Comparison of ENCODE assay signal across 34 cellular contexts in genomic region chr7:50834679-50835078, GRCh38.
"Had no signal": no experiment of that assay in that cellular context is flagged by ENCODE, and none has a peak within 500 bp of the region (broad histone marks: within the 10 kb centered on the region; RNA-seq: fewer than 3 reads in every experiment).

No MANE protein-coding gene starts in this region.

- H3K4me2 ChIP-seq: hepatocyte had no signal

- H3K9me3 Mint-ChIP-seq: activated naive CD4-positive, alpha-beta T cell treated with anti-CD3 and anti-CD28 coated beads, Interleukin-2, amount 50 U/mL, for 24 hours; activated naive CD8-positive, alpha-beta T cell treated with anti-CD3 and anti-CD28 coated beads, Interleukin-2, amount 50 U/mL, for 24 hours; activated T-cell treated with anti-CD3 and anti-CD28 coated beads, Interleukin-2, amount 50 U/mL, for 4 hours; activated T-helper 17 cell treated with anti-CD3 and anti-CD28 coated beads, Interleukin-2, amount 50 U/mL, for 72 hours; central memory CD8-positive, alpha-beta T cell; effector memory CD8-positive, alpha-beta T cell; neural crest cell; T-cell had no signal

- H3K4me3 Mint-ChIP-seq: activated naive CD4-positive, alpha-beta T cell treated with anti-CD3 and anti-CD28 coated beads, Interleukin-2, amount 50 U/mL, for 24 hours; activated naive CD8-positive, alpha-beta T cell treated with anti-CD3 and anti-CD28 coated beads, Interleukin-2, amount 50 U/mL, for 24 hours; activated T-cell treated with anti-CD3 and anti-CD28 coated beads, Interleukin-2, amount 50 U/mL, for 4 hours; activated T-helper 17 cell treated with anti-CD3 and anti-CD28 coated beads, Interleukin-2, amount 50 U/mL, for 72 hours; central memory CD8-positive, alpha-beta T cell; effector memory CD8-positive, alpha-beta T cell; mesothelial cell of epicardium; naive thymus-derived CD4-positive, alpha-beta T cell; neural crest cell; stimulated activated memory B cell treated with anti-CD40 and anti-IgM and Interleukin-4, amounts not matched to agents 10 μg/mL and 1 μg/mL and 100 μg/mL, for 72 hours; T-cell had no signal

- H3K36me3 Mint-ChIP-seq: activated naive CD4-positive, alpha-beta T cell treated with anti-CD3 and anti-CD28 coated beads, Interleukin-2, amount 50 U/mL, for 24 hours; mesothelial cell of epicardium; stimulated activated memory B cell treated with anti-CD40 and anti-IgM and Interleukin-4, amounts not matched to agents 10 μg/mL and 1 μg/mL and 100 μg/mL, for 72 hours; T-cell had no signal

- H3K36me3 ChIP-seq: breast epithelium, gastrocnemius medialis, pancreas, sigmoid colon, stomach, thyroid gland, upper lobe of left lung had no signal

- H2AFZ ChIP-seq: hepatocyte had no signal

- H3K79me2 ChIP-seq: hepatocyte had no signal

- H3K4me1 ChIP-seq: breast epithelium, pancreas, sigmoid colon, stomach, thyroid gland, upper lobe of left lung had no signal

- H3K9me3 ChIP-seq: breast epithelium, gastrocnemius medialis, pancreas, psoas muscle, sigmoid colon, stomach, thyroid gland, upper lobe of left lung had no signal

- H3K4me1 Mint-ChIP-seq: activated naive CD4-positive, alpha-beta T cell treated with anti-CD3 and anti-CD28 coated beads, Interleukin-2, amount 50 U/mL, for 24 hours; central memory CD8-positive, alpha-beta T cell; mesothelial cell of epicardium; stimulated activated memory B cell treated with anti-CD40 and anti-IgM and Interleukin-4, amounts not matched to agents 10 μg/mL and 1 μg/mL and 100 μg/mL, for 72 hours had no signal

- DNase-seq: activated CD4-positive, alpha-beta T cell treated with anti-CD3 and anti-CD28 coated beads for 4 hours; activated CD4-positive, alpha-beta T cell treated with anti-CD3 and anti-CD28 coated beads, Interleukin-2, amount 50 U/mL, for 4 hours; activated CD4-positive, CD25-positive, alpha-beta regulatory T cell; activated CD8-positive, alpha-beta memory T cell treated with anti-CD3 and anti-CD28 coated beads, Interleukin-2, amount 50 U/mL, for 48 hours; activated gamma-delta T cell treated with Interleukin-2 at 50 U/mL for 16 hours; activated naive CD8-positive, alpha-beta T cell treated with anti-CD3 and anti-CD28 coated beads, Interleukin-2, amount 50 U/mL, for 24 hours; activated T-cell treated with anti-CD3 and anti-CD28 coated beads, Interleukin-2, amount 50 U/mL, for 4 hours; effector memory CD8-positive, alpha-beta T cell; erythroblast; gastrocnemius medialis; kidney; left colon; naive thymus-derived CD4-positive, alpha-beta T cell; nucleus accumbens; pancreas; psoas muscle; sigmoid colon; small intestine; stimulated activated CD4-positive, alpha-beta T cell treated with anti-CD3 and anti-CD28 coated beads, Interleukin-4, amount 100 ng/mL, for 4 hours; stimulated activated CD8-positive, alpha-beta memory T cell treated with anti-CD3 and anti-CD28 coated beads, Interleukin-4, amount 100 ng/mL, for 48 hours; stomach; T-cell; thyroid gland; upper lobe of left lung had no signal

- H3K27ac ChIP-seq: breast epithelium, coronary artery, gastrocnemius medialis, pancreas, psoas muscle, sigmoid colon, stomach, thyroid gland, upper lobe of left lung had no signal

- ATAC-seq: activated naive CD8-positive, alpha-beta T cell treated with anti-CD3 and anti-CD28 coated beads, Interleukin-2, amount 50 U/mL, for 24 hours; activated T-cell treated with anti-CD3 and anti-CD28 coated beads, Interleukin-2, amount 50 U/mL, for 4 hours; activated T-helper 17 cell treated with anti-CD3 and anti-CD28 coated beads, Interleukin-2, amount 50 U/mL, for 72 hours; effector memory CD8-positive, alpha-beta T cell; gastrocnemius medialis; left colon; naive thymus-derived CD4-positive, alpha-beta T cell; pancreas; psoas muscle; stimulated activated memory B cell treated with anti-CD40 and anti-IgM and Interleukin-4, amounts not matched to agents 10 μg/mL and 1 μg/mL and 100 μg/mL, for 72 hours; T-cell had no signal

- H3K27me3 ChIP-seq: breast epithelium, gastrocnemius medialis, hepatocyte, pancreas, sigmoid colon, stomach, thyroid gland, upper lobe of left lung had no signal

- FAIRE-seq: kidney, pancreas, small intestine had no signal

- H3K4me3 ChIP-seq: breast epithelium, coronary artery, dorsolateral prefrontal cortex, gastrocnemius medialis, hepatocyte, pancreas, psoas muscle, sigmoid colon, stomach, thyroid gland, upper lobe of left lung had no signal

- H3K27ac Mint-ChIP-seq: activated naive CD4-positive, alpha-beta T cell treated with anti-CD3 and anti-CD28 coated beads, Interleukin-2, amount 50 U/mL, for 24 hours; activated naive CD8-positive, alpha-beta T cell treated with anti-CD3 and anti-CD28 coated beads, Interleukin-2, amount 50 U/mL, for 24 hours; activated T-helper 17 cell treated with anti-CD3 and anti-CD28 coated beads, Interleukin-2, amount 50 U/mL, for 72 hours; effector memory CD8-positive, alpha-beta T cell; mesothelial cell of epicardium; naive thymus-derived CD4-positive, alpha-beta T cell; stimulated activated memory B cell treated with anti-CD40 and anti-IgM and Interleukin-4, amounts not matched to agents 10 μg/mL and 1 μg/mL and 100 μg/mL, for 72 hours; T-cell had no signal
